Comparison of ENCODE assay signal across 29 cellular contexts in genomic region chr16:47079883-47080282, GRCh38.
"Had no signal": no experiment of that assay in that cellular context is flagged by ENCODE, and none has a peak within 500 bp of the region (broad histone marks: within the 10 kb centered on the region; RNA-seq: fewer than 3 reads in every experiment).

No MANE protein-coding gene starts in this region.

- H3K9me3 ChIP-seq: MG63 had no signal

- DNase-seq: activated CD4-positive, alpha-beta memory T cell treated with anti-CD3 and anti-CD28 coated beads, Interleukin-2, amount 10 ng/mL, durations not matched to agents 7 days and 5 days; activated CD4-positive, alpha-beta T cell treated with anti-CD3 and anti-CD28 coated beads, Interleukin-2, amount 10 ng/mL, durations not matched to agents 7 days and 5 days; activated CD4-positive, CD25-positive, alpha-beta regulatory T cell; activated gamma-delta T cell treated with Interleukin-2 at 50 U/mL for 16 hours; activated naive CD4-positive, alpha-beta T cell treated with anti-CD3 and anti-CD28 coated beads, Interleukin-2, amount 10 ng/mL, durations not matched to agents 7 days and 5 days; activated naive CD8-positive, alpha-beta T cell treated with anti-CD3 and anti-CD28 coated beads for 36 hours; activated T-cell treated with anti-CD3 and anti-CD28 coated beads for 4 hours; activated T-cell treated with anti-CD3 and anti-CD28 coated beads, Interleukin-2, amount 50 U/mL, for 48 hours; brain microvascular endothelial cell; MG63; MV-4-11; NCI-H1092 treated with DMSO at 0.1 percent for 48 hours; NCI-H1417 treated with DMSO at 0.1 percent for 48 hours; NCI-H1694; NCI-H2029; NCI-H2107; NCI-H345; NCI-H510A; NCI-H526 treated with DMSO at 0.1 percent for 48 hours; NCI-H82; OCI-M1; RPMI8226; T-cell; T-helper 2 cell; T1000 had no signal

- H3K27ac ChIP-seq: brain microvascular endothelial cell, cardiac muscle cell, SK-N-MC had no signal

- ATAC-seq: Panc1, Right ventricle myocardium inferior, T-cell had no signal

- H3K27me3 ChIP-seq: brain microvascular endothelial cell, cardiac muscle cell, MG63 had no signal

- H3K36me3 ChIP-seq: cardiac muscle cell had no signal

- H3K4me3 ChIP-seq: cardiac muscle cell, MG63, SK-N-MC had no signal
